1 cellular context compared by ENCODE assay signal in genomic region chr1:2050482-2050792, GRCh38.
TF ChIP-seq lines count a peak whose summit lies in the region.

No MANE protein-coding gene starts in this region.

TF ChIP-seq in H1, 55 proteins besides CTCF, POLR2A, EP300 and RAD21 (continued from another document):
- 0 out of 2 replicates have a peak, but pooled peaks have one; percentile 27 for TF ChIP-seq MAX (IDR thresholded peaks at IDR 0.05)
TF ChIP-seq in H1: peak in this region for 2.
